ENCODE assay signal across 29 cellular contexts in the genomic region with DNA sequence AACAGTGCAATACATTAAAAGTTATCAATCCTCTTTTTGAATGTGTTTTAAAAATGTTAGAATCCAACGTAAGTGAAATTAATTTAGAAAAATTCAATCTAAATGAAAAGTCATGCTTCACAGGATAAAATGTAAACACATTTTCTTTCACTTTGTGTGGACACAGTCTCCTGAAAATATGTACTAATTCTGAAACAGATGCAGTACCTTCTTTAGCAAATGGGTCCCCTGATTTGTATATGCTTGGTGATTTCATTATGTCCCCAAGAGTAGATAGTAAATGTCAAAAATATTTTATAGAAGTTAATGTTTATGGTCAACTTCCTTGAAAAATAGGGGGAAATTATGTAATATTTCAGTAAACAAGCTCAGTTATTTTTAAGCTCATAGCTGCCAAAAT. TPM values are rescaled to one million over a fixed set of nuclear protein-coding genes. Genes with fewer than 3 reads are reported as not detected.
DNase-seq lines count a peak whose midpoint lies in the region; ATAC-seq, FAIRE-seq and TF ChIP-seq lines count a peak whose summit lies in the region.
"Had no signal": no experiment of that assay in that cellular context is flagged by ENCODE, and none has a peak within 500 bp of the region (broad histone marks: within the 10 kb centered on the region; RNA-seq: fewer than 3 reads in every experiment).

No MANE protein-coding gene starts in this region.

- H3K4me3 Mint-ChIP-seq in chondrocyte (ENCODE audit: unreplicated experiment), result no peak overlapping the region
- H3K4me3 Mint-ChIP-seq: activated B cell treated with CpG ODN at 0.5 μM for 24 hours; activated naive CD8-positive, alpha-beta T cell treated with anti-CD3 and anti-CD28 coated beads, Interleukin-2, amount 50 U/mL, for 24 hours; activated T-cell treated with anti-CD3 and anti-CD28 coated beads, Interleukin-2, amount 50 U/mL, for 4 hours; CD8-positive, alpha-beta memory T cell; effector memory CD8-positive, alpha-beta T cell; nephron progenitor cell; type B pancreatic cell had no signal

- H3K4me1 Mint-ChIP-seq in chondrocyte (ENCODE audit: low read depth), result peaks cover 37% of the 10 kb centered on the region
- H3K4me1 Mint-ChIP-seq: CD8-positive, alpha-beta memory T cell had no signal

- no peaks in the 10 kb centered on the region for H3K27me3 Mint-ChIP-seq in chondrocyte (ENCODE audit: low read depth)
- H3K27me3 Mint-ChIP-seq: activated B cell treated with CpG ODN at 0.5 μM for 24 hours; activated naive CD8-positive, alpha-beta T cell treated with anti-CD3 and anti-CD28 coated beads, Interleukin-2, amount 50 U/mL, for 24 hours; CD8-positive, alpha-beta memory T cell; effector memory CD8-positive, alpha-beta T cell; type B pancreatic cell had no signal

- peaks cover 6% of the 10 kb centered on the region for H3K9me3 Mint-ChIP-seq in chondrocyte (ENCODE audit: low read depth)
- H3K9me3 Mint-ChIP-seq: activated B cell treated with CpG ODN at 0.5 μM for 24 hours; activated naive CD8-positive, alpha-beta T cell treated with anti-CD3 and anti-CD28 coated beads, Interleukin-2, amount 50 U/mL, for 24 hours; activated T-cell treated with anti-CD3 and anti-CD28 coated beads, Interleukin-2, amount 50 U/mL, for 4 hours; CD8-positive, alpha-beta memory T cell; effector memory CD8-positive, alpha-beta T cell had no signal

- ATAC-seq in GM18867 (IDR thresholded peaks at IDR 0.05; ENCODE audit: unreplicated experiment), result peak; percentile 47
- ATAC-seq in HG03196 (IDR thresholded peaks at IDR 0.05; ENCODE audit: unreplicated experiment), result peak; percentile 80
- ATAC-seq in GM18505 (IDR thresholded peaks at IDR 0.05; ENCODE audit: unreplicated experiment), result no peak
- ATAC-seq: activated naive CD8-positive, alpha-beta T cell treated with anti-CD3 and anti-CD28 coated beads, Interleukin-2, amount 50 U/mL, for 24 hours; activated T-cell treated with anti-CD3 and anti-CD28 coated beads, Interleukin-2, amount 50 U/mL, for 4 hours; effector memory CD8-positive, alpha-beta T cell had no signal

- TF ChIP-seq POLR2A in H54 (IDR thresholded peaks at IDR 0.05; ENCODE audit: low read depth, low read length) (no peak), GM18505 (IDR thresholded peaks at IDR 0.05; ENCODE audit: borderline replicate concordance, extremely low read depth, insufficient read depth, insufficient read length) (no peak)

- DNase-seq in H54 (ENCODE audit: insufficient read length, low spot score) (no peak), hypothalamus (lab: John Stamatoyannopoulos, UW) (no peak), chondrocyte (ENCODE audit: low spot score) (no peak), cerebellar cortex (ENCODE audit: low spot score) (no peak)
- DNase-seq: ACHN; activated B cell treated with CpG ODN at 0.5 μM for 24 hours; activated naive CD8-positive, alpha-beta T cell treated with anti-CD3 and anti-CD28 coated beads, Interleukin-2, amount 50 U/mL, for 24 hours; activated T-cell treated with anti-CD3 and anti-CD28 coated beads, Interleukin-2, amount 50 U/mL, for 4 hours; CD8-positive, alpha-beta memory T cell; effector memory CD8-positive, alpha-beta T cell; glutamatergic neuron; GM23248; left ventricle myocardium inferior; mesenchymal stem cell; NCI-H1105 treated with DMSO at 0.1 percent for 48 hours; NCI-H187 treated with DMSO at 0.1 percent for 48 hours; NCI-H2171 treated with DMSO at 0.1 percent for 48 hours; NCI-H510A; nephron progenitor cell; ovary; stimulated activated naive CD4-positive, alpha-beta T cell had no signal

- FAIRE-seq in H54 (lab: Jason Lieb, UNC), result peak; percentile 85
- FAIRE-seq in colon (lab: Jason Lieb, UNC), result peak; percentile 28
- FAIRE-seq: astrocyte, HTR-8/SVneo, islet of Langerhans had no signal

- H3K36me3 Mint-ChIP-seq in chondrocyte (ENCODE audit: low read depth), result peaks cover 16% of the 10 kb centered on the region

- H3K27ac Mint-ChIP-seq in chondrocyte (ENCODE audit: unreplicated experiment), result no peak overlapping the region
- H3K27ac Mint-ChIP-seq: activated B cell treated with CpG ODN at 0.5 μM for 24 hours; activated naive CD8-positive, alpha-beta T cell treated with anti-CD3 and anti-CD28 coated beads, Interleukin-2, amount 50 U/mL, for 24 hours; CD8-positive, alpha-beta memory T cell; effector memory CD8-positive, alpha-beta T cell; nephron progenitor cell; type B pancreatic cell had no signal

- TF ChIP-seq CTCF in chondrocyte (IDR thresholded peaks at IDR 0.05), result no peak

RNA-seq across cellular contexts. Expression of gene FOXP1, which starts 28.9 kb away (rescaled TPM):
- total RNA-seq in chondrocyte, result 206 to 249 TPM (median 220 TPM) in 3 replicates
